ENCODE assay signal across 11 cellular contexts in the genomic region with DNA sequence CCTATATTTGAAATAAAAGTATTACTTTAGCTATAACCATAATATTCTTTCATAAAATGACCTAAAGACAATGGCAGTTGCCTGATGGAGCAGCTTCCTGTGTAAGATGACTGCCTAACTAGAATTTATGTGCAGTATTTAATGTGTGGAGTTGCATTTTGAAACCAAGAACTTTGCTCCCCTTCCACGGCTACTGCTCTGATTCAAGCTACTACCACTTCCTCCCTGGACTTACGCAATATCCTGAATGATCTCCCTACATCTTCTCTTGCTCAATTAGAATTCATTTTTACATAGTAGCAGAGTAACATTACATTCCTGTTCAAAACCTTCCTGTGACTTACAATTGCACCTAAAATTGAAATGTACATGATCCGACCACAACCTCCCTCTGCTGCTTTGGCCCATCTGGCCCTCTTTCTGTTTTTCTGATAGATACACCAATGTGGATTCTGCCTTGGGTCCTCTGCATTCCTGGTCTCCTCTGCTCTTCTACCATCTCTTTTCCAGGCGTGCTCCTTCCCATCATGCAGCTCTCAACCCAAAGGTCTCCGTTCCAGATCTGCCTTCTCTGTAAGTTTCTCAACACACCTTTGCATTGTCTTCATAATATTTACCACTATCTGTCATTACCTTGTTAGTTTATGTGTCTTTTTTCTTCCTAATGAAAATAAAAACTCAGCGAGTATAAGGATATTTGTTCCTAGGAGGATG. TPM values are rescaled to one million over a fixed set of nuclear protein-coding genes. Genes with fewer than 3 reads are reported as not detected.
DNase-seq lines count a peak whose midpoint lies in the region; ATAC-seq and TF ChIP-seq lines count a peak whose summit lies in the region.
"Had no signal": no experiment of that assay in that cellular context is flagged by ENCODE, and none has a peak within 500 bp of the region (broad histone marks: within the 10 kb centered on the region; RNA-seq: fewer than 3 reads in every experiment).

No MANE protein-coding gene starts in this region.

- no peaks in the 10 kb centered on the region for H3K9me3 Mint-ChIP-seq in activated naive CD4-positive, alpha-beta T cell treated with anti-CD3 and anti-CD28 coated beads, Interleukin-2, amount 50 U/mL, for 72 hours
- no peaks in the 10 kb centered on the region for H3K9me3 Mint-ChIP-seq in stimulated activated naive CD8-positive, alpha-beta T cell treated with anti-CD3 and anti-CD28 coated beads, Interleukin-15, amount 100 ng/mL, for 72 hours
- H3K9me3 Mint-ChIP-seq: CD4-positive, CD25-positive, alpha-beta regulatory T cell; T-cell had no signal

- no peaks in the 10 kb centered on the region for H3F3A ChIP-seq in SU-DHL-6 (ENCODE audit: insufficient read depth)

- no peaks in the 10 kb centered on the region for H4K20me1 ChIP-seq in SU-DHL-6 (ENCODE audit: low read depth, low read length)

- in situ Hi-C loops in G401 (cut with HindIII; ENCODE audit: low sequenced_read_pairs): no loop called here

- no peak overlapping the region for H3K4me2 ChIP-seq in SU-DHL-6 (ENCODE audit: low read depth, low read length, poor library complexity, severe bottlenecking)
- H3K4me2 ChIP-seq: KMS-11 had no signal

- no peaks in the 10 kb centered on the region for H3K9me3 ChIP-seq in SU-DHL-6 (ENCODE audit: insufficient read depth, low read length)

- H3K9me2 ChIP-seq in SU-DHL-6 (replicated peaks; ENCODE audit: insufficient read depth, low read length): no peaks in the 10 kb centered on the region

- no peaks in the 10 kb centered on the region for H3K27me3 Mint-ChIP-seq in stimulated activated naive CD8-positive, alpha-beta T cell treated with anti-CD3 and anti-CD28 coated beads, Interleukin-15, amount 100 ng/mL, for 72 hours
- H3K27me3 Mint-ChIP-seq: T-cell had no signal

- no peak overlapping the region for H3K27ac ChIP-seq in SU-DHL-6 (ENCODE audit: low read depth, low read length)
- H3K27ac ChIP-seq: KMS-11 had no signal

- no peaks in the 10 kb centered on the region for H3K79me2 ChIP-seq in SU-DHL-6 (ENCODE audit: insufficient read depth, low read length)

- H3K9ac ChIP-seq in SU-DHL-6 (ENCODE audit: low read length): no peak overlapping the region
- H3K9ac ChIP-seq: KMS-11 had no signal

- H3K4me1 Mint-ChIP-seq in stimulated activated naive CD8-positive, alpha-beta T cell treated with anti-CD3 and anti-CD28 coated beads, Interleukin-15, amount 100 ng/mL, for 72 hours: peaks cover 8% of the 10 kb centered on the region

- ATAC-seq in activated naive CD4-positive, alpha-beta T cell treated with anti-CD3 and anti-CD28 coated beads, Interleukin-2, amount 50 U/mL, for 72 hours: peak; percentile 57 to 70
- peak; percentile 85 for ATAC-seq in stimulated activated naive CD8-positive, alpha-beta T cell treated with anti-CD3 and anti-CD28 coated beads, Interleukin-15, amount 100 ng/mL, for 72 hours
- no peak for ATAC-seq in GM18870 (IDR thresholded peaks at IDR 0.05; ENCODE audit: unreplicated experiment)

- H3K4me3 Mint-ChIP-seq in stimulated activated naive CD8-positive, alpha-beta T cell treated with anti-CD3 and anti-CD28 coated beads, Interleukin-15, amount 100 ng/mL, for 72 hours: peak overlapping the region in 1 of 2 donors; percentile 9
- H3K4me3 Mint-ChIP-seq: CD4-positive, CD25-positive, alpha-beta regulatory T cell; T-cell had no signal

- no peak for TF ChIP-seq CTCF in SU-DHL-6 (IDR thresholded peaks at IDR 0.05; ENCODE audit: insufficient read depth, low read length, poor library complexity, severe bottlenecking)

- H3K36me3 Mint-ChIP-seq in activated naive CD4-positive, alpha-beta T cell treated with anti-CD3 and anti-CD28 coated beads, Interleukin-2, amount 50 U/mL, for 72 hours: no peaks in the 10 kb centered on the region
- H3K36me3 Mint-ChIP-seq: T-cell had no signal

- no peak overlapping the region for H3K27ac Mint-ChIP-seq in activated naive CD4-positive, alpha-beta T cell treated with anti-CD3 and anti-CD28 coated beads, Interleukin-2, amount 50 U/mL, for 72 hours
- peak overlapping the region; percentile 3 to 21 for H3K27ac Mint-ChIP-seq in stimulated activated naive CD8-positive, alpha-beta T cell treated with anti-CD3 and anti-CD28 coated beads, Interleukin-15, amount 100 ng/mL, for 72 hours
- H3K27ac Mint-ChIP-seq: T-cell had no signal

- H2AFZ ChIP-seq in SU-DHL-6 (ENCODE audit: low read depth, low read length, severe bottlenecking): peak overlapping the region; percentile 44

- DNase-seq in activated naive CD4-positive, alpha-beta T cell treated with anti-CD3 and anti-CD28 coated beads, Interleukin-2, amount 50 U/mL, for 72 hours (ENCODE audit: low spot score in 2 of 2): no peak
- no peak for DNase-seq in activated naive CD4-positive, alpha-beta T cell treated with Interleukin-2 at 50 U/mL for 16 hours
- DNase-seq in glomerular endothelial cell (ENCODE audit: extremely low read depth, low read depth, low spot score): peak; percentile 56
- DNase-seq in stimulated activated naive CD8-positive, alpha-beta T cell treated with anti-CD3 and anti-CD28 coated beads, Interleukin-15, amount 100 ng/mL, for 72 hours: peak in 1 of 2 donors; percentile 10
- no peak for DNase-seq in activated CD4-positive, alpha-beta T cell treated with anti-CD3 and anti-CD28 coated beads for 1 hour
- DNase-seq in G401 (ENCODE audit: low spot score): no peak
- DNase-seq: T-cell had no signal

- no peaks in the 10 kb centered on the region for H3K27me3 ChIP-seq in SU-DHL-6 (ENCODE audit: low read length)

- no peak overlapping the region for H3K4me3 ChIP-seq in SU-DHL-6 (ENCODE audit: insufficient read depth, low read length, poor library complexity, severe bottlenecking)

- no peaks in the 10 kb centered on the region for H3K36me3 ChIP-seq in SU-DHL-6 (ENCODE audit: low read length)

RNA-seq across cellular contexts. Expression of gene USP25, which starts 47.4 kb away (rescaled TPM):
- total RNA-seq in activated naive CD4-positive, alpha-beta T cell treated with anti-CD3 and anti-CD28 coated beads, Interleukin-2, amount 50 U/mL, for 72 hours: 10 to 100 TPM; 20.9 to 32.7 TPM
- 46.6 and 52.9 TPM in 2 replicates for total RNA-seq in glomerular endothelial cell
- total RNA-seq in G401 (2014; rRNA removed; shearing (Covaris generic)): 27.5 and 32.1 TPM in 2 replicates

Comparison
In these comparisons a context has a peak if more than half of its experiments do, and no peak if none do; other contexts are left out.
1. H3K27ac Mint-ChIP-seq: peak in stimulated activated naive CD8-positive, alpha-beta T cell treated with anti-CD3 and anti-CD28 coated beads, Interleukin-15, amount 100 ng/mL, for 72 hours (2 of 2); none in activated naive CD4-positive, alpha-beta T cell treated with anti-CD3 and anti-CD28 coated beads, Interleukin-2, amount 50 U/mL, for 72 hours (0 of 2).